In the genomic region with DNA sequence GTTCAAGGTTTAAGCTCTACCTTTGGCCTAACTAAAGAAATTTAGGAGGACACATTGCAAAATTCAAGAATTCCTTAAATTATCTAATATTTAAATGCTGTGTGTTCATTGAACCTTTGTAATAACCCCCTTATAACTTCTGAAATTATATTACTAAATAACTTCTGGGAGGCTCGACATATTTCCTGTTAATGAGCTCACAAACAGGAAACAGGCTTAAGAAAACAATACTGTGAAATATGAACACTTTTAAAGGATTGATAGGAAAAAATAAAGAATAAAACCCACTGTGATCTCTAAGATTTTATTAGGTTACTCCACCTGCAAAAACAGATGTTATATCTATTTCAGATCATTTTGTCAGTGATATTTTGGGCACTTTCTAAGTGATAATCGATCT, we compare ENCODE assay signal across 10 cellular contexts.
"Had no signal": no experiment of that assay in that cellular context is flagged by ENCODE, and none has a peak within 500 bp of the region (broad histone marks: within the 10 kb centered on the region; RNA-seq: fewer than 3 reads in every experiment).

No MANE protein-coding gene starts in this region.

- H3K4me2 ChIP-seq: GM23338 had no signal

- H3K9me3 ChIP-seq: HAP-1 had no signal

- H3K4me3 ChIP-seq: GM23248, GM23338, HAP-1 had no signal

- H3K27ac ChIP-seq: GM23248 had no signal

- H3K9ac ChIP-seq: GM23248 had no signal

- H3K4me1 ChIP-seq: HAP-1 had no signal

- H2AFZ ChIP-seq: GM23248, GM23338 had no signal

- FAIRE-seq: H1, H54 had no signal

- DNase-seq: GM23248, GOT3, H7, H9, HCEC 1CT, HFFc6 had no signal

- H3K36me3 ChIP-seq: HAP-1 had no signal
